Comparison of ENCODE assay signal across 22 cellular contexts in the genomic region with DNA sequence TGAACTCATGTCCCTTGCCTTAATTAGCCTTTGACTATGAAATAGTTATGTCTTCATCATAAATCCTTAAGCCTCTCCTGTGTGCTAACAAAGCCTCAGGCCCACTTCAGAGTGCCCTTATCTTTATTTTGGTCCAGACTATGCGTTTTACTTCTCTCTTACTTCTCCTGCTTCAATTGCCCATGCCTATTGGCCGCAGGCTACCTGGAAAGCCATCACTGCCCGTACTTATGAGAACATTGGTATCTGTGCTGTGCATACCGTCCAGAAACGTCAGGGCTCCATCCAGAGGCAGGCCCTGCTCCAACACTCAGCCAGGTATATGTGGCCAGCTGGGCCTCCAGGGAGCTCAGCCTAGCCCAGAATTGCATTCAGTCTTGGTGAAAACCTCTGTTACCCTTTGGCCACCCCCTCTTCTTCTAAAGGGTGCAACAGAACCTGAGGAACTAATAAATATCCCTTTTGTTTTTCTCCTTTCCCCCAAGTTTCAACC.
DNase-seq lines count a peak whose midpoint lies in the region; ATAC-seq, FAIRE-seq and TF ChIP-seq lines count a peak whose summit lies in the region.
"Had no signal": no experiment of that assay in that cellular context is flagged by ENCODE, and none has a peak within 500 bp of the region (broad histone marks: within the 10 kb centered on the region; RNA-seq: fewer than 3 reads in every experiment).

No MANE protein-coding gene starts in this region.

- peak; percentile 36 for FAIRE-seq in bronchial epithelial cell (lab: Jason Lieb, UNC)
- FAIRE-seq: G401.6, GM12891, GM19239, HepG2 had no signal

- H3K4me3 ChIP-seq in LNCaP clone FGC (ENCODE audit: low read depth, low read length) (no peak overlapping the region), bronchial epithelial cell (ENCODE audit: low read depth, low read length) (no peak overlapping the region)
- H3K4me3 ChIP-seq: GM23248 had no signal

- H3K4me1 ChIP-seq in foreskin keratinocyte: no peaks in the 10 kb centered on the region
- H3K4me1 ChIP-seq: BE2C had no signal

- no peaks in the 10 kb centered on the region for H3K36me3 ChIP-seq in bronchial epithelial cell (ENCODE audit: control insufficient read depth, insufficient read depth, low read length)
- H3K36me3 ChIP-seq: BE2C had no signal

- TF ChIP-seq CTCF in LNCaP clone FGC (IDR thresholded peaks at IDR 0.05; ENCODE audit: control insufficient read depth, extremely low read depth, insufficient read depth) (peak; percentile 11; the same call in 1 of the 2 replicates), bronchial epithelial cell (IDR thresholded peaks at IDR 0.05; ENCODE audit: insufficient read depth, low read length, severe bottlenecking) (no peak), foreskin keratinocyte (conservative IDR thresholded peaks at IDR 0.05) (no peak)

- no peaks in the 10 kb centered on the region for H3K27me3 ChIP-seq in bronchial epithelial cell (ENCODE audit: control insufficient read depth, insufficient read depth, low read length)
- no peaks in the 10 kb centered on the region for H3K27me3 ChIP-seq in foreskin keratinocyte
- H3K27me3 ChIP-seq: BE2C had no signal

- H3K27ac ChIP-seq in foreskin keratinocyte: no peak overlapping the region
- H3K27ac ChIP-seq: GM23248, KMS-11 had no signal

- DNase-seq in NCI-H82 (lab: John Stamatoyannopoulos, UW) (peak; percentile 5), NCI-H82 treated with DMSO at 0.1 percent for 48 hours (lab: John Stamatoyannopoulos, UW; ENCODE audit: unreplicated experiment) (no peak), LNCaP clone FGC (ENCODE audit: low read depth) (no peak), bronchial epithelial cell (ENCODE audit: low read depth) (no peak), foreskin keratinocyte (no peak), NCI-H2029 treated with DMSO at 0.1 percent for 48 hours (lab: John Stamatoyannopoulos, UW) (no peak)
- DNase-seq: BE2C; C1 segment of cervical spinal cord; CD4-positive, alpha-beta T cell; DMS153; DND-41; EL; GM23248; H7; HFFc6 had no signal

- ATAC-seq in GM21390 (IDR thresholded peaks at IDR 0.05; ENCODE audit: unreplicated experiment) (no peak), foreskin keratinocyte (no peak)
- ATAC-seq: HCT116, HepG2 had no signal
